Comparison of ENCODE assay signal across 8 cellular contexts in genomic region chr1:43945898-43946243, GRCh38. TPM values are rescaled to one million over a fixed set of nuclear protein-coding genes. Genes with fewer than 3 reads are reported as not detected.
DNase-seq lines count a peak whose midpoint lies in the region; ATAC-seq, FAIRE-seq and TF ChIP-seq lines count a peak whose summit lies in the region.

No MANE protein-coding gene starts in this region.

- H3K4me1 Mint-ChIP-seq in activated T-cell treated with anti-CD3 and anti-CD28 coated beads, Interleukin-2, amount 50 U/mL, for 72 hours (ENCODE audit: low read depth), result peaks cover 52% of the 10 kb centered on the region
- H3K4me1 Mint-ChIP-seq in astrocyte (ENCODE audit: low read depth, unreplicated experiment), result peaks cover 7% of the 10 kb centered on the region

- in situ Hi-C loops in transverse colon (cut with MboI; ENCODE audit: low pct_ligation_motif_present in 1 of 4, low pct_unique_long_range_greater_than_20kb in 1 of 4, low sequenced_read_pairs in 3 of 4), result loop anchor here in 1 of 4 donors (25.0 kb wide), 1 partner anchor 409 kb away; the partner anchor contains the start of gene PTPRF

- TF ChIP-seq POLR2A in transverse colon (IDR thresholded peaks at IDR 0.05), result no peak

- FAIRE-seq in astrocyte (lab: Jason Lieb, UNC), result no peak
- FAIRE-seq in HTR-8/SVneo (lab: Jason Lieb, UNC), result no peak

- no peak for DNase-seq in activated T-cell treated with anti-CD3 and anti-CD28 coated beads, Interleukin-2, amount 50 U/mL, for 72 hours
- no peak for DNase-seq in activated T-cell treated with anti-CD3 and anti-CD28 coated beads, Interleukin-2, amount 50 U/mL, for 1 hour
- DNase-seq in astrocyte (ENCODE audit: low read depth) (no peak), lung (ENCODE audit: low spot score) (no peak), transverse colon (no peak), germinal center (ENCODE audit: low spot score) (no peak), HTR-8/SVneo (ENCODE audit: insufficient read length, low spot score) (no peak), NCI-H1694 treated with DMSO at 0.1 percent for 48 hours (lab: John Stamatoyannopoulos, UW) (no peak)

- intact Hi-C loops in transverse colon (cut with DNase I; ENCODE audit: low total_unique reads), result no loop called here

- H3K4me2 ChIP-seq in astrocyte (ENCODE audit: low read length), result peak overlapping the region; percentile 87

- WGBS in lung, 2 donors, result 0% methylated on average over 2 of the region's 2 CpGs
- 0 to 3% methylated on average over 2 of the region's 2 CpGs for WGBS in transverse colon (ENCODE audit: low coverage in 1 of 2), 2 donors

- H3K27me3 Mint-ChIP-seq in activated T-cell treated with anti-CD3 and anti-CD28 coated beads, Interleukin-2, amount 50 U/mL, for 72 hours (ENCODE audit: low read depth), result no peaks in the 10 kb centered on the region
- H3K27me3 Mint-ChIP-seq in astrocyte (ENCODE audit: low read depth, unreplicated experiment), result no peaks in the 10 kb centered on the region

- H3K9ac ChIP-seq in astrocyte (ENCODE audit: low read length), result peak overlapping the region; percentile 96

- H3K9me3 ChIP-seq in astrocyte (ENCODE audit: insufficient read depth, low read depth, low read length) (no peaks in the 10 kb centered on the region), lung (ENCODE audit: control insufficient read depth in 2 of 2, insufficient read depth in 1 of 2, low read length in 1 of 2) (no peaks in the 10 kb centered on the region), transverse colon (no peaks in the 10 kb centered on the region)

- peaks cover 3 to 6% of the 10 kb centered on the region in 2 donors for H3K36me3 Mint-ChIP-seq in activated T-cell treated with anti-CD3 and anti-CD28 coated beads, Interleukin-2, amount 50 U/mL, for 72 hours (ENCODE audit: insufficient read depth in 2 of 2)
- peaks cover 8% of the 10 kb centered on the region for H3K36me3 Mint-ChIP-seq in astrocyte (ENCODE audit: low read depth, unreplicated experiment)

- H3K9me3 Mint-ChIP-seq in activated T-cell treated with anti-CD3 and anti-CD28 coated beads, Interleukin-2, amount 50 U/mL, for 72 hours, result no peaks in the 10 kb centered on the region
- no peaks in the 10 kb centered on the region for H3K9me3 Mint-ChIP-seq in astrocyte (ENCODE audit: unreplicated experiment)

- peaks cover 30% of the 10 kb centered on the region for H3K79me2 ChIP-seq in astrocyte (ENCODE audit: insufficient read depth, low read length)

- peak overlapping the region; percentile 97 for H3K27ac Mint-ChIP-seq in activated T-cell treated with anti-CD3 and anti-CD28 coated beads, Interleukin-2, amount 50 U/mL, for 72 hours
- peak overlapping the region; percentile 77 for H3K27ac Mint-ChIP-seq in astrocyte (ENCODE audit: unreplicated experiment)

- H2AFZ ChIP-seq in astrocyte (ENCODE audit: low read depth, low read length), result peak overlapping the region; percentile 95

- ATAC-seq in activated T-cell treated with anti-CD3 and anti-CD28 coated beads, Interleukin-2, amount 50 U/mL, for 72 hours (replicated peaks in 1 of 2), result no peak
- ATAC-seq in lung (ENCODE audit: insufficient read depth, low FRiP score), result no peak

- H3K27me3 ChIP-seq in astrocyte (ENCODE audit: insufficient read depth, low read length) (no peaks in the 10 kb centered on the region), lung (ENCODE audit: control insufficient read depth, insufficient read depth) (no peaks in the 10 kb centered on the region), transverse colon (no peaks in the 10 kb centered on the region)

- peaks cover 10% of the 10 kb centered on the region for H3K4me1 ChIP-seq in astrocyte (ENCODE audit: insufficient read depth, low read length)
- H3K4me1 ChIP-seq in lung (ENCODE audit: control insufficient read depth in 2 of 2, insufficient read depth in 2 of 2, low read length in 2 of 2), result peaks cover 13 to 20% of the 10 kb centered on the region in 2 donors
- peaks cover 14 to 43% (median 23%) of the 10 kb centered on the region in 4 donors for H3K4me1 ChIP-seq in transverse colon

- peak overlapping the region; percentile 93 to 97 for H3K4me3 Mint-ChIP-seq in activated T-cell treated with anti-CD3 and anti-CD28 coated beads, Interleukin-2, amount 50 U/mL, for 72 hours
- peak overlapping the region; percentile 91 for H3K4me3 Mint-ChIP-seq in astrocyte (ENCODE audit: unreplicated experiment)

- TF ChIP-seq CTCF in astrocyte (IDR thresholded peaks at IDR 0.05; ENCODE audit: insufficient read depth, low read depth, low read length) (no peak), lung (IDR thresholded peaks at IDR 0.05; ENCODE audit: control extremely low read depth, extremely low read depth) (no peak), transverse colon (IDR thresholded peaks at IDR 0.05) (no peak)

- no peak for TF ChIP-seq EP300 in transverse colon (IDR thresholded peaks at IDR 0.05; ENCODE audit: low read depth)

- H3K4me3 ChIP-seq in astrocyte (ENCODE audit: insufficient read depth, low read depth, low read length), result peak overlapping the region; percentile 63
- H3K4me3 ChIP-seq in lung, result peak overlapping the region; percentile 40
- peak overlapping the region; percentile 70 to 83 (median 74) for H3K4me3 ChIP-seq in transverse colon

- H3K27ac ChIP-seq in astrocyte (ENCODE audit: low read depth, low read length), result no peak overlapping the region
- peak overlapping the region; percentile 33 to 97 for H3K27ac ChIP-seq in lung (ENCODE audit: low read depth in 1 of 2, low read length in 1 of 2)
- peak overlapping the region; percentile 88 to 93 (median 90) for H3K27ac ChIP-seq in transverse colon

- H3K36me3 ChIP-seq in astrocyte (ENCODE audit: insufficient read depth, low read length), result no peaks in the 10 kb centered on the region
- peaks cover 0 to 10% of the 10 kb centered on the region in 2 donors for H3K36me3 ChIP-seq in lung (ENCODE audit: control insufficient read depth in 2 of 2, insufficient read depth in 2 of 2, low read length in 2 of 2)
- no peaks in the 10 kb centered on the region for H3K36me3 ChIP-seq in transverse colon

- peaks cover 31% of the 10 kb centered on the region for H4K20me1 ChIP-seq in astrocyte (ENCODE audit: insufficient read depth, low read length)

RNA-seq across cellular contexts. Expression of gene IPO13, which starts 0.9 kb away (rescaled TPM):
- 10 to 100 TPM; 21.0 to 27.3 TPM for total RNA-seq in activated T-cell treated with anti-CD3 and anti-CD28 coated beads, Interleukin-2, amount 50 U/mL, for 72 hours
- total RNA-seq in astrocyte (31.0 and 36.1 TPM in 2 replicates), lung (10 to 100 TPM in 1 of 2 donors, 1 to 10 TPM in 1; 7.3 to 35.4 TPM), transverse colon (10 to 100 TPM; 22.7 to 64.9 (median 36.5) TPM)
- polyA plus RNA-seq in lung, result 10 to 100 TPM; 16.6 to 18.1 TPM

RNA-seq across cellular contexts. Expression of gene ARTN, which starts 12.3 kb away (rescaled TPM):
- 1 to 10 TPM; 1.9 to 3.0 TPM for total RNA-seq in activated T-cell treated with anti-CD3 and anti-CD28 coated beads, Interleukin-2, amount 50 U/mL, for 72 hours
- total RNA-seq in astrocyte, result 1.2 and 1.5 TPM in 2 replicates
- 1 to 10 TPM in 1 of 2 donors, under 1 TPM in 1; 0.23 to 2.7 TPM for total RNA-seq in lung
- 1 to 10 TPM in 1 of 2 donors, under 1 TPM in 1; 0.95 to 1.4 TPM for polyA plus RNA-seq in lung
- total RNA-seq in transverse colon, result 10 to 100 TPM in 1 of 4 donors, 1 to 10 TPM in 2, under 1 TPM in 1; 0.96 to 17.5 (median 1.9) TPM

RNA-seq across cellular contexts. Expression of gene DPH2, which starts 23.9 kb away (rescaled TPM):
- 10 to 100 TPM; 21.4 to 31.0 TPM for total RNA-seq in activated T-cell treated with anti-CD3 and anti-CD28 coated beads, Interleukin-2, amount 50 U/mL, for 72 hours
- total RNA-seq in astrocyte (26.9 and 31.6 TPM in 2 replicates), lung (10 to 100 TPM; 17.1 to 25.5 TPM), transverse colon (10 to 100 TPM; 13.1 to 29.4 (median 17.1) TPM)
- 10 to 100 TPM; 11.6 to 28.5 TPM for polyA plus RNA-seq in lung

RNA-seq across cellular contexts. Expression of gene ATP6V0B, which starts 28.9 kb away (rescaled TPM):
- total RNA-seq in activated T-cell treated with anti-CD3 and anti-CD28 coated beads, Interleukin-2, amount 50 U/mL, for 72 hours, result 10 to 100 TPM; 89.9 to 98.0 TPM
- total RNA-seq in astrocyte (175 and 202 TPM in 2 replicates), lung (100 to 1,000 TPM in 1 of 2 donors, 10 to 100 TPM in 1; 71.2 to 192 TPM), transverse colon (100 to 1,000 TPM in 2 of 4 donors, 10 to 100 TPM in 2; 29.2 to 203 (median 97.9) TPM)
- polyA plus RNA-seq in lung, result 100 to 1,000 TPM; 373 to 484 TPM

RNA-seq across cellular contexts. Expression of gene B4GALT2, which starts 33.1 kb away (rescaled TPM):
- total RNA-seq in activated T-cell treated with anti-CD3 and anti-CD28 coated beads, Interleukin-2, amount 50 U/mL, for 72 hours, result 10 to 100 TPM; 19.5 to 20.4 TPM
- total RNA-seq in astrocyte (56.6 and 56.9 TPM in 2 replicates), lung (10 to 100 TPM; 13.6 to 40.9 TPM), transverse colon (10 to 100 TPM; 16.5 to 19.5 (median 18.6) TPM)
- 10 to 100 TPM; 28.9 to 32.2 TPM for polyA plus RNA-seq in lung
